Comparison of ENCODE assay signal across 10 cellular contexts in genomic region chr20:19737025-19737424, GRCh38. TPM values are rescaled to one million over a fixed set of nuclear protein-coding genes. Genes with fewer than 3 reads are reported as not detected.
DNase-seq lines count a peak whose midpoint lies in the region; ATAC-seq, FAIRE-seq and TF ChIP-seq lines count a peak whose summit lies in the region.
"Had no signal": no experiment of that assay in that cellular context is flagged by ENCODE, and none has a peak within 500 bp of the region (broad histone marks: within the 10 kb centered on the region; RNA-seq: fewer than 3 reads in every experiment).

No MANE protein-coding gene starts in this region.

- peak overlapping the region; percentile 51 for H3K27ac ChIP-seq in ACC112 (ENCODE audit: low read depth, low read length)
- peak overlapping the region; percentile 33 for H3K27ac ChIP-seq in mesodermal cell (ENCODE audit: low read depth, low read length, severe bottlenecking)
- no peak overlapping the region for H3K27ac ChIP-seq in CD8-positive, alpha-beta memory T cell (ENCODE audit: low read depth, low read length)

- no peaks in the 10 kb centered on the region for H3K79me2 ChIP-seq in ACC112 (ENCODE audit: control insufficient read depth, insufficient read depth, low read length, unreplicated experiment)

- no peaks in the 10 kb centered on the region for H3K27me3 ChIP-seq in ACC112 (ENCODE audit: insufficient read depth, low read length)
- H3K27me3 ChIP-seq in CD8-positive, alpha-beta memory T cell (ENCODE audit: insufficient read depth, low read length, poor library complexity, severe bottlenecking), result no peaks in the 10 kb centered on the region

- POLR2A ChIA-PET in CD8-positive, alpha-beta memory T cell (lab: Charles Lee), result no interaction called here

- H3K4me3 Mint-ChIP-seq in CD8-positive, alpha-beta memory T cell, result no peak overlapping the region
- H3K4me3 Mint-ChIP-seq: T-cell had no signal

- peaks cover 2 to 14% of the 10 kb centered on the region in 2 donors for H3K27me3 Mint-ChIP-seq in CD8-positive, alpha-beta memory T cell

- peak; percentile 75 for FAIRE-seq in H54 (lab: Jason Lieb, UNC)
- FAIRE-seq: K562 had no signal

- ATAC-seq in HG02763 (IDR thresholded peaks at IDR 0.05; ENCODE audit: unreplicated experiment) (no peak), GM21390 (IDR thresholded peaks at IDR 0.05; ENCODE audit: unreplicated experiment) (no peak)
- ATAC-seq: K562, T-cell had no signal

- H3K4me1 ChIP-seq in ACC112 (ENCODE audit: control insufficient read depth, insufficient read depth, low read length, unreplicated experiment) (peaks cover 33% of the 10 kb centered on the region), mesodermal cell (ENCODE audit: control insufficient read depth, insufficient read depth, low read length, poor library complexity, severe bottlenecking) (peaks cover 20% of the 10 kb centered on the region)
- no peaks in the 10 kb centered on the region for H3K4me1 ChIP-seq in CD8-positive, alpha-beta memory T cell (ENCODE audit: insufficient read depth, low read length)

- no peaks in the 10 kb centered on the region for H3K9me3 ChIP-seq in mesodermal cell (ENCODE audit: control insufficient read depth, low read length)
- no peaks in the 10 kb centered on the region for H3K9me3 ChIP-seq in CD8-positive, alpha-beta memory T cell (ENCODE audit: low read length)

- H3K36me3 Mint-ChIP-seq in CD8-positive, alpha-beta memory T cell, result no peaks in the 10 kb centered on the region
- H3K36me3 Mint-ChIP-seq: T-cell had no signal

- H3K4me1 Mint-ChIP-seq in CD8-positive, alpha-beta memory T cell, result no peaks in the 10 kb centered on the region
- H3K4me1 Mint-ChIP-seq: T-cell had no signal

- H3K9me3 Mint-ChIP-seq in CD8-positive, alpha-beta memory T cell, result no peaks in the 10 kb centered on the region
- H3K9me3 Mint-ChIP-seq: T-cell had no signal

- CTCF ChIA-PET in CD8-positive, alpha-beta memory T cell (lab: Charles Lee), result no interaction called here

- no peak overlapping the region for H3K27ac Mint-ChIP-seq in CD8-positive, alpha-beta memory T cell
- H3K27ac Mint-ChIP-seq: T-cell had no signal

- TF ChIP-seq POLR2A in H54 (IDR thresholded peaks at IDR 0.05; ENCODE audit: low read depth, low read length), result no peak

- H3K4me3 ChIP-seq in ACC112 (ENCODE audit: low read depth, low read length) (peak overlapping the region; percentile 41; the same call in 1 of the 2 replicates), mesodermal cell (ENCODE audit: extremely low read depth, insufficient read depth, low read length, poor library complexity, severe bottlenecking) (no peak overlapping the region)
- H3K4me3 ChIP-seq in CD8-positive, alpha-beta memory T cell (ENCODE audit: low read length), result no peak overlapping the region
- H3K4me3 ChIP-seq: K562 had no signal

- no peak for DNase-seq in H54 (ENCODE audit: insufficient read length, low spot score)
- DNase-seq in amniotic epithelial cell (ENCODE audit: low read depth), result peak; percentile 85
- no peak for DNase-seq in CD8-positive, alpha-beta memory T cell
- DNase-seq in RPMI8226, result no peak
- DNase-seq: T-cell had no signal

- 88 to 100% methylated on average over 2 to 3 of the region's 4 CpGs for WGBS in mesodermal cell (ENCODE audit: insufficient coverage in 2 of 2), 2 experiments

- H3K36me3 ChIP-seq in ACC112 (ENCODE audit: insufficient read depth, low read length) (no peaks in the 10 kb centered on the region), mesodermal cell (ENCODE audit: control insufficient read depth, insufficient read depth, low read length) (no peaks in the 10 kb centered on the region)
- no peaks in the 10 kb centered on the region for H3K36me3 ChIP-seq in CD8-positive, alpha-beta memory T cell (ENCODE audit: insufficient read depth, low read length)

- peak overlapping the region; percentile 61 for H2AFZ ChIP-seq in ACC112 (ENCODE audit: low read length, unreplicated experiment)

RNA-seq across cellular contexts. Expression of gene RIN2, which starts 21.0 kb away (rescaled TPM):
- 39.8 TPM for polyA plus RNA-seq in mesodermal cell (2013, experiment 1 of 2)
- 32.0 TPM for polyA plus RNA-seq in mesodermal cell (2013, experiment 2 of 2)
- under 1 TPM; 0.37 to 0.49 TPM for total RNA-seq in CD8-positive, alpha-beta memory T cell
- not detected for polyA plus RNA-seq in CD8-positive, alpha-beta memory T cell
- polyA plus RNA-seq: K562 had no signal
